Comparison of ENCODE assay signal across 1 cellular context in the genomic region with DNA sequence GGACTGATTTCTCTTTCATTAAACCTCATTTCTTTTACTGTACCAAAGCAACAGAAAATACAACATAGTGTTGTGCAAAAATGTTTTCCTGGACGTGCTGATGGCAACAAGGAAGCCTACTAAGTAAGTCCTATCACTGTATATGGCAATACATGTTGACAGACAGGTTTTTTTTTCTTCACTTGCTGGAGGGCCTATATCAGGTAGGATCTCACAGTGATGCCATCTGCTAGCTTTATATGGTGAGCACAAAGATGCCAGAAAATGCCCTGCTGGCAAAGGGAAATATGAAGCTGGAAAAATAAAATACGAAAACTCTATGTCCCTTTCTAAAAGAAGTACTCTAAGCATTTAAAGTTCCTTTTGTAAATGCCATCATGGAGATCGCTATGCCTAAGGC.
TF ChIP-seq lines count a peak whose summit lies in the region.

No MANE protein-coding gene starts in this region.

TF ChIP-seq in GM23338, 12 proteins besides CTCF, POLR2A, EP300 and RAD21 (continued from another document):
- TF ChIP-seq, protein P1, sequence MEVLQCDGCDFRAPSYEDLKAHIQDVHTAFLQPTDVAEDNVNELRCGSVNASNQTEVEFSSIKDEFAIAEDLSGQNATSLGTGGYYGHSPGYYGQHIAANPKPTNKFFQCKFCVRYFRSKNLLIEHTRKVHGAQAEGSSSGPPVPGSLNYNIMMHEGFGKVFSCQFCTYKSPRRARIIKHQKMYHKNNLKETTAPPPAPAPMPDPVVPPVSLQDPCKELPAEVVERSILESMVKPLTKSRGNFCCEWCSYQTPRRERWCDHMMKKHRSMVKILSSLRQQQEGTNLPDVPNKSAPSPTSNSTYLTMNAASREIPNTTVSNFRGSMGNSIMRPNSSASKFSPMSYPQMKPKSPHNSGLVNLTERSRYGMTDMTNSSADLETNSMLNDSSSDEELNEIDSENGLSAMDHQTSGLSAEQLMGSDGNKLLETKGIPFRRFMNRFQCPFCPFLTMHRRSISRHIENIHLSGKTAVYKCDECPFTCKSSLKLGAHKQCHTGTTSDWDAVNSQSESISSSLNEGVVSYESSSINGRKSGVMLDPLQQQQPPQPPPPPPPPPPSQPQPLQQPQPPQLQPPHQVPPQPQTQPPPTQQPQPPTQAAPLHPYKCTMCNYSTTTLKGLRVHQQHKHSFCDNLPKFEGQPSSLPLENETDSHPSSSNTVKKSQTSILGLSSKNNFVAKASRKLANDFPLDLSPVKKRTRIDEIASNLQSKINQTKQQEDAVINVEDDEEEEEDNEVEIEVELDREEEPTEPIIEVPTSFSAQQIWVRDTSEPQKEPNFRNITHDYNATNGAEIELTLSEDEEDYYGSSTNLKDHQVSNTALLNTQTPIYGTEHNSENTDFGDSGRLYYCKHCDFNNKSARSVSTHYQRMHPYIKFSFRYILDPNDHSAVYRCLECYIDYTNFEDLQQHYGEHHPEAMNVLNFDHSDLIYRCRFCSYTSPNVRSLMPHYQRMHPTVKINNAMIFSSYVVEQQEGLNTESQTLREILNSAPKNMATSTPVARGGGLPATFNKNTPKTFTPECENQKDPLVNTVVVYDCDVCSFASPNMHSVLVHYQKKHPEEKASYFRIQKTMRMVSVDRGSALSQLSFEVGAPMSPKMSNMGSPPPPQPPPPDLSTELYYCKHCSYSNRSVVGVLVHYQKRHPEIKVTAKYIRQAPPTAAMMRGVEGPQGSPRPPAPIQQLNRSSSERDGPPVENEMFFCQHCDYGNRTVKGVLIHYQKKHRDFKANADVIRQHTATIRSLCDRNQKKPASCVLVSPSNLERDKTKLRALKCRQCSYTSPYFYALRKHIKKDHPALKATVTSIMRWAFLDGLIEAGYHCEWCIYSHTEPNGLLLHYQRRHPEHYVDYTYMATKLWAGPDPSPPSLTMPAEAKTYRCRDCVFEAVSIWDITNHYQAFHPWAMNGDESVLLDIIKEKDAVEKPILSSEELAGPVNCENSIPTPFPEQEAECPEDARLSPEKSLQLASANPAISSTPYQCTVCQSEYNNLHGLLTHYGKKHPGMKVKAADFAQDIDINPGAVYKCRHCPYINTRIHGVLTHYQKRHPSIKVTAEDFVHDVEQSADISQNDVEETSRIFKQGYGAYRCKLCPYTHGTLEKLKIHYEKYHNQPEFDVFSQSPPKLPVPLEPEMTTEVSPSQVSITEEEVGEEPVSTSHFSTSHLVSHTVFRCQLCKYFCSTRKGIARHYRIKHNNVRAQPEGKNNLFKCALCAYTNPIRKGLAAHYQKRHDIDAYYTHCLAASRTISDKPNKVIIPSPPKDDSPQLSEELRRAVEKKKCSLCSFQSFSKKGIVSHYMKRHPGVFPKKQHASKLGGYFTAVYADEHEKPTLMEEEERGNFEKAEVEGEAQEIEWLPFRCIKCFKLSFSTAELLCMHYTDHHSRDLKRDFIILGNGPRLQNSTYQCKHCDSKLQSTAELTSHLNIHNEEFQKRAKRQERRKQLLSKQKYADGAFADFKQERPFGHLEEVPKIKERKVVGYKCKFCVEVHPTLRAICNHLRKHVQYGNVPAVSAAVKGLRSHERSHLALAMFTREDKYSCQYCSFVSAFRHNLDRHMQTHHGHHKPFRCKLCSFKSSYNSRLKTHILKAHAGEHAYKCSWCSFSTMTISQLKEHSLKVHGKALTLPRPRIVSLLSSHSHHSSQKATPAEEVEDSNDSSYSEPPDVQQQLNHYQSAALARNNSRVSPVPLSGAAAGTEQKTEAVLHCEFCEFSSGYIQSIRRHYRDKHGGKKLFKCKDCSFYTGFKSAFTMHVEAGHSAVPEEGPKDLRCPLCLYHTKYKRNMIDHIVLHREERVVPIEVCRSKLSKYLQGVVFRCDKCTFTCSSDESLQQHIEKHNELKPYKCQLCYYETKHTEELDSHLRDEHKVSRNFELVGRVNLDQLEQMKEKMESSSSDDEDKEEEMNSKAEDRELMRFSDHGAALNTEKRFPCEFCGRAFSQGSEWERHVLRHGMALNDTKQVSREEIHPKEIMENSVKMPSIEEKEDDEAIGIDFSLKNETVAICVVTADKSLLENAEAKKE (CRISPR knock-in tag; IDR thresholded peaks at IDR 0.05), result no peak
- no peak for TF ChIP-seq JUNB (IDR thresholded peaks at IDR 0.05; ENCODE audit: unreplicated experiment)
- TF ChIP-seq, protein P2, sequence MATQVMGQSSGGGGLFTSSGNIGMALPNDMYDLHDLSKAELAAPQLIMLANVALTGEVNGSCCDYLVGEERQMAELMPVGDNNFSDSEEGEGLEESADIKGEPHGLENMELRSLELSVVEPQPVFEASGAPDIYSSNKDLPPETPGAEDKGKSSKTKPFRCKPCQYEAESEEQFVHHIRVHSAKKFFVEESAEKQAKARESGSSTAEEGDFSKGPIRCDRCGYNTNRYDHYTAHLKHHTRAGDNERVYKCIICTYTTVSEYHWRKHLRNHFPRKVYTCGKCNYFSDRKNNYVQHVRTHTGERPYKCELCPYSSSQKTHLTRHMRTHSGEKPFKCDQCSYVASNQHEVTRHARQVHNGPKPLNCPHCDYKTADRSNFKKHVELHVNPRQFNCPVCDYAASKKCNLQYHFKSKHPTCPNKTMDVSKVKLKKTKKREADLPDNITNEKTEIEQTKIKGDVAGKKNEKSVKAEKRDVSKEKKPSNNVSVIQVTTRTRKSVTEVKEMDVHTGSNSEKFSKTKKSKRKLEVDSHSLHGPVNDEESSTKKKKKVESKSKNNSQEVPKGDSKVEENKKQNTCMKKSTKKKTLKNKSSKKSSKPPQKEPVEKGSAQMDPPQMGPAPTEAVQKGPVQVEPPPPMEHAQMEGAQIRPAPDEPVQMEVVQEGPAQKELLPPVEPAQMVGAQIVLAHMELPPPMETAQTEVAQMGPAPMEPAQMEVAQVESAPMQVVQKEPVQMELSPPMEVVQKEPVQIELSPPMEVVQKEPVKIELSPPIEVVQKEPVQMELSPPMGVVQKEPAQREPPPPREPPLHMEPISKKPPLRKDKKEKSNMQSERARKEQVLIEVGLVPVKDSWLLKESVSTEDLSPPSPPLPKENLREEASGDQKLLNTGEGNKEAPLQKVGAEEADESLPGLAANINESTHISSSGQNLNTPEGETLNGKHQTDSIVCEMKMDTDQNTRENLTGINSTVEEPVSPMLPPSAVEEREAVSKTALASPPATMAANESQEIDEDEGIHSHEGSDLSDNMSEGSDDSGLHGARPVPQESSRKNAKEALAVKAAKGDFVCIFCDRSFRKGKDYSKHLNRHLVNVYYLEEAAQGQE (IDR thresholded peaks at IDR 0.05; ENCODE audit: unreplicated experiment), result no peak
